Comparison of ENCODE assay signal across 21 cellular contexts in the genomic region with DNA sequence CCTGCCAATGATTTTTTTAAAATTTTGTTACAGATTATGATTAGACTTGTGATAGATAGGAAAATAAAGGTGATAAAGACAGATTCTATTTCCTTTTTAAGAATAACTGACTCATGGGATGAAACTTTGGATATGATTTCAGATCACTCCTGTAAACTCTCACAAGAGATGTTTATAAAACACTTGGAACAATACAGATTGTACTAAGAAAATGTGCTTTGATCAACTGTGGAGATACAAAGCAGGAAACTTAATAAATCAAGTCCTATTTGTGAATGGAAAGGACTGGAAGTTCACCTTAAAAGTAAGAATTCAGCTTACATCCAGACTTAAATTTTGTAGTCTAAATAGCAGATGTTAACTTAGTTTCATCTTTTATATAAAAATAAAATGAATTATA. TPM values are rescaled to one million over a fixed set of nuclear protein-coding genes. Genes with fewer than 3 reads are reported as not detected.
DNase-seq lines count a peak whose midpoint lies in the region; ATAC-seq, FAIRE-seq and TF ChIP-seq lines count a peak whose summit lies in the region.
"Had no signal": no experiment of that assay in that cellular context is flagged by ENCODE, and none has a peak within 500 bp of the region (broad histone marks: within the 10 kb centered on the region; RNA-seq: fewer than 3 reads in every experiment).

No MANE protein-coding gene starts in this region.

- POLR2A ChIA-PET in IMR-90 (lab: Charles Lee; ENCODE audit: unreplicated experiment) (no interaction called here), endothelial cell of umbilical vein (lab: Charles Lee) (no interaction called here), OCI-LY7 (lab: Charles Lee) (no interaction called here)

- TF ChIP-seq RAD21 in IMR-90 (IDR thresholded peaks at IDR 0.05; ENCODE audit: low read length) = no peak

- H3K9me2 ChIP-seq in OCI-LY7 (ENCODE audit: insufficient read depth, low read length) = no peaks in the 10 kb centered on the region

- no peak for ATAC-seq in IMR-90 (ENCODE audit: low read depth)
- ATAC-seq in memory B cell (ENCODE audit: low read depth) = no peak
- no peak for ATAC-seq in GM19463 (IDR thresholded peaks at IDR 0.05; ENCODE audit: unreplicated experiment)
- ATAC-seq: Panc1 had no signal

- dilution Hi-C loops in IMR-90 (cut with HindIII; ENCODE audit: low sequenced_read_pairs, unreplicated experiment) = no loop called here
- dilution Hi-C loops in endothelial cell of umbilical vein (cut with MboI; ENCODE audit: extremely low pct_ligation_motif_present, low sequenced_read_pairs) = no loop called here

- H3K4me1 ChIP-seq in IMR-90 (ENCODE audit: control insufficient read depth, insufficient read depth, low read length) = no peaks in the 10 kb centered on the region; the same call in 1 of the 2 replicates
- H3K4me1 ChIP-seq in endothelial cell of umbilical vein (ENCODE audit: control insufficient read depth, extremely low read depth, insufficient read depth, low read length) = peaks cover 12% of the 10 kb centered on the region
- peaks cover 23% of the 10 kb centered on the region for H3K4me1 ChIP-seq in stomach smooth muscle (ENCODE audit: control insufficient read depth, insufficient read depth, low read length)
- H3K4me1 ChIP-seq in trophoblast cell (ENCODE audit: control insufficient read depth in 1 of 2, insufficient read depth in 2 of 2, low read length in 2 of 2) = peaks cover 3 to 6% of the 10 kb centered on the region in 2 experiments
- no peaks in the 10 kb centered on the region for H3K4me1 ChIP-seq in OCI-LY7 (ENCODE audit: insufficient read depth, low read length, poor library complexity, severe bottlenecking)

- H3K9ac ChIP-seq in IMR-90 (ENCODE audit: low read depth, low read length) = no peak overlapping the region
- H3K9ac ChIP-seq in endothelial cell of umbilical vein (replicated peaks; ENCODE audit: extremely low read depth, insufficient read depth, low read length) = peak overlapping the region; percentile 9
- H3K9ac ChIP-seq in stomach smooth muscle (ENCODE audit: low read length in 2 of 2) = no peak overlapping the region
- no peak overlapping the region for H3K9ac ChIP-seq in trophoblast cell (ENCODE audit: low read length)

- H4K20me1 ChIP-seq in IMR-90 (ENCODE audit: insufficient read depth, low read length) (no peaks in the 10 kb centered on the region), endothelial cell of umbilical vein (replicated peaks; ENCODE audit: control insufficient read depth, extremely low read depth, insufficient read depth, low read length) (peaks cover 6% of the 10 kb centered on the region), OCI-LY7 (ENCODE audit: insufficient read depth, low read length) (no peaks in the 10 kb centered on the region)

- H2BK120ac ChIP-seq in IMR-90 (ENCODE audit: low read depth, low read length) (no peak overlapping the region), trophoblast cell (ENCODE audit: insufficient read depth, low read length, poor library complexity) (no peak overlapping the region)

- no peak overlapping the region for H3K23ac ChIP-seq in IMR-90 (ENCODE audit: low read depth, low read length)
- H3K23ac ChIP-seq in trophoblast cell (ENCODE audit: low read length) = no peak overlapping the region

- H2BK5ac ChIP-seq in IMR-90 (ENCODE audit: low read depth, low read length, poor library complexity, severe bottlenecking) (no peak overlapping the region), trophoblast cell (ENCODE audit: low read depth, low read length, poor library complexity) (no peak overlapping the region)

- no peak overlapping the region for H4K8ac ChIP-seq in IMR-90 (ENCODE audit: low read depth in 2 of 2, low read length in 2 of 2)
- no peak overlapping the region for H4K8ac ChIP-seq in trophoblast cell (ENCODE audit: low read depth, low read length)

- peaks cover 6 to 17% of the 10 kb centered on the region in 2 experiments; a peak in 3 of 4 replicates for H3K79me1 ChIP-seq in IMR-90 (ENCODE audit: low read depth in 1 of 2, low read length in 2 of 2)
- H3K79me1 ChIP-seq in trophoblast cell (ENCODE audit: low read length) = peaks cover 4% of the 10 kb centered on the region

- no peak for FAIRE-seq in endothelial cell of umbilical vein (lab: Jason Lieb, UNC)
- FAIRE-seq: A204.1 had no signal

- H4K12ac ChIP-seq in trophoblast cell (ENCODE audit: low read depth, low read length) = no peak overlapping the region

- no peaks in the 10 kb centered on the region for H3K9me3 Mint-ChIP-seq in memory B cell
- H3K9me3 Mint-ChIP-seq: H9, HFFc6 had no signal

- H3K79me2 ChIP-seq in endothelial cell of umbilical vein (ENCODE audit: control insufficient read depth, insufficient read depth, low read length) = peaks cover 11% of the 10 kb centered on the region
- H3K79me2 ChIP-seq in trophoblast cell (ENCODE audit: control insufficient read depth, insufficient read depth, low read length, poor library complexity) = no peaks in the 10 kb centered on the region
- no peaks in the 10 kb centered on the region for H3K79me2 ChIP-seq in OCI-LY7 (ENCODE audit: insufficient read depth, low read depth, low read length)

- H3K4me1 Mint-ChIP-seq in memory B cell = peaks cover 16% of the 10 kb centered on the region

- H4K91ac ChIP-seq in IMR-90 (ENCODE audit: insufficient read depth, low read depth, low read length) (no peak overlapping the region), trophoblast cell (ENCODE audit: low read depth, low read length) (no peak overlapping the region)

- H3K18ac ChIP-seq in IMR-90 (ENCODE audit: low read depth, low read length) (no peak overlapping the region), trophoblast cell (ENCODE audit: low read length) (no peak overlapping the region)

- DNase-seq in IMR-90 = peak; percentile 24
- DNase-seq in endothelial cell of umbilical vein (ENCODE audit: low read depth, low spot score) = peak; percentile 58
- no peak for DNase-seq in memory B cell (ENCODE audit: low spot score in 2 of 2)
- no peak for DNase-seq in nucleus accumbens (lab: John Stamatoyannopoulos, UW)
- no peak for DNase-seq in trophoblast cell
- no peak for DNase-seq in OCI-LY7 (ENCODE audit: low spot score)
- DNase-seq: GDM1; H9; HFFc6; KG1; NCI-H1105 treated with DMSO at 0.1 percent for 48 hours; NCI-H2029 treated with DMSO at 0.1 percent for 48 hours; NCI-H226; NCI-H524; NCI-H774; NK-92 treated with Interleukin-12 subunit alpha and Interleukin-12 subunit beta, amount 100 ng/mL, for 24 hours; SIG-M5 had no signal

- H2AK5ac ChIP-seq in IMR-90 (ENCODE audit: low read depth, low read length) (no peak overlapping the region), trophoblast cell (ENCODE audit: low read length) (no peak overlapping the region)

- in situ Hi-C loops in IMR-90 (cut with MboI; ENCODE audit: low sequenced_read_pairs) = no loop called here

- no peak overlapping the region for H2BK20ac ChIP-seq in IMR-90 (ENCODE audit: low read depth, low read length)

- H3K27ac ChIP-seq in IMR-90 (ENCODE audit: insufficient read depth, low read length) (no peak overlapping the region), endothelial cell of umbilical vein (ENCODE audit: insufficient read depth, low read depth, low read length) (no peak overlapping the region), stomach smooth muscle (ENCODE audit: low read length) (peak overlapping the region; percentile 13), trophoblast cell (ENCODE audit: low read depth, low read length) (no peak overlapping the region), OCI-LY7 (ENCODE audit: low read depth, low read length, poor library complexity, severe bottlenecking) (no peak overlapping the region)

- H3K27me3 Mint-ChIP-seq in memory B cell = no peaks in the 10 kb centered on the region

- H3K4me2 ChIP-seq in IMR-90 (ENCODE audit: low read depth, low read length) (no peak overlapping the region), endothelial cell of umbilical vein (ENCODE audit: insufficient read depth, low read length) (peak overlapping the region; percentile 21), trophoblast cell (ENCODE audit: low read length) (no peak overlapping the region), OCI-LY7 (ENCODE audit: low read length) (no peak overlapping the region)

- H3K4me3 Mint-ChIP-seq in memory B cell = no peak overlapping the region
- H3K4me3 Mint-ChIP-seq: H9, HFFc6 had no signal

- no peak overlapping the region for H3K4me3 ChIP-seq in IMR-90 (ENCODE audit: insufficient read depth, low read depth, low read length)
- H3K4me3 ChIP-seq in endothelial cell of umbilical vein (replicated peaks in 1 of 3; ENCODE audit: insufficient read depth in 1 of 3, low read depth in 1 of 3, low read length in 3 of 3) = no peak overlapping the region
- H3K4me3 ChIP-seq in stomach smooth muscle (ENCODE audit: low read length in 2 of 2) = no peak overlapping the region
- no peak overlapping the region for H3K4me3 ChIP-seq in trophoblast cell (ENCODE audit: low read depth, low read length)
- no peak overlapping the region for H3K4me3 ChIP-seq in OCI-LY7 (ENCODE audit: low read depth, low read length, poor library complexity, severe bottlenecking)

- no peaks in the 10 kb centered on the region for H3K9me3 ChIP-seq in IMR-90 (ENCODE audit: control insufficient read depth, insufficient read depth, low read length)
- H3K9me3 ChIP-seq in endothelial cell of umbilical vein (replicated peaks; ENCODE audit: control insufficient read depth, insufficient read depth, low read length) = no peaks in the 10 kb centered on the region
- H3K9me3 ChIP-seq in stomach smooth muscle (ENCODE audit: control insufficient read depth in 2 of 2, low read length in 2 of 2) = no peaks in the 10 kb centered on the region
- H3K9me3 ChIP-seq in trophoblast cell (ENCODE audit: insufficient read depth, low read depth, low read length) = no peaks in the 10 kb centered on the region
- H3K9me3 ChIP-seq in OCI-LY7 (ENCODE audit: low read length) = no peaks in the 10 kb centered on the region

- H2BK15ac ChIP-seq in IMR-90 (ENCODE audit: low read depth, low read length) = no peak overlapping the region

- TF ChIP-seq CTCF in IMR-90 (conservative IDR thresholded peaks at IDR 0.05; ENCODE audit: low read depth, low read length) (no peak), endothelial cell of umbilical vein (IDR thresholded peaks at IDR 0.05; ENCODE audit: extremely low read depth in 1 of 2, insufficient read depth in 1 of 2, low read depth in 1 of 2, low read length in 2 of 2) (no peak), OCI-LY7 (conservative IDR thresholded peaks at IDR 0.05; ENCODE audit: low read length) (no peak)

- no peak overlapping the region for H3K56ac ChIP-seq in IMR-90 (ENCODE audit: extremely low read depth, insufficient read depth, low read length)

- no TSS peak for BruUV-seq in IMR-90 (replicated peaks; lab: Mats Ljungman, UMichigan)
- BruUV-seq in endothelial cell of umbilical vein (replicated peaks; lab: Mats Ljungman, UMichigan) = no TSS peak
- BruUV-seq in OCI-LY7 (replicated peaks; lab: Mats Ljungman, UMichigan) = no TSS peak

- no peak overlapping the region for H2BK12ac ChIP-seq in trophoblast cell (ENCODE audit: low read length)

- H3K36me3 ChIP-seq in IMR-90 (ENCODE audit: control insufficient read depth, insufficient read depth, low read length) (no peaks in the 10 kb centered on the region), endothelial cell of umbilical vein (ENCODE audit: control insufficient read depth in 2 of 2, extremely low read depth in 1 of 2, insufficient read depth in 2 of 2, low read length in 2 of 2) (no peaks in the 10 kb centered on the region), stomach smooth muscle (ENCODE audit: control insufficient read depth in 2 of 2, insufficient read depth in 2 of 2, low read length in 2 of 2) (no peaks in the 10 kb centered on the region), trophoblast cell (ENCODE audit: control insufficient read depth in 1 of 2, insufficient read depth in 2 of 2, low read length in 2 of 2) (peaks cover 0 to 2% of the 10 kb centered on the region in 2 experiments), OCI-LY7 (ENCODE audit: insufficient read depth, low read length) (no peaks in the 10 kb centered on the region)

- no peak overlapping the region for H4K5ac ChIP-seq in IMR-90 (ENCODE audit: low read depth, low read length)

- H3K9me1 ChIP-seq in IMR-90 (ENCODE audit: insufficient read depth, low read length) (no peaks in the 10 kb centered on the region; the same call in 1 of the 2 replicates), endothelial cell of umbilical vein (replicated peaks; ENCODE audit: control insufficient read depth, extremely low read depth, insufficient read depth, low read length) (no peaks in the 10 kb centered on the region)

- CTCF ChIA-PET in IMR-90 (lab: Yijun Ruan, JAX) = no interaction called here
- CTCF ChIA-PET in endothelial cell of umbilical vein (lab: Charles Lee) = interaction anchor here (1.1 kb wide), 1 partner anchor 94 kb away, joined by 4 read pairs; no protein-coding TSS in a partner anchor
- CTCF ChIA-PET in OCI-LY7 (lab: Charles Lee; ENCODE audit: unreplicated experiment) = no interaction called here

- H2AFZ ChIP-seq in IMR-90 (replicated peaks; ENCODE audit: low read length, poor library complexity) (no peak overlapping the region), endothelial cell of umbilical vein (ENCODE audit: low read depth, low read length) (no peak overlapping the region), trophoblast cell (ENCODE audit: insufficient read depth, low read length, poor library complexity) (no peak overlapping the region), OCI-LY7 (ENCODE audit: low read length) (no peak overlapping the region)

- H3K27me3 ChIP-seq in IMR-90 (ENCODE audit: control insufficient read depth, insufficient read depth, low read length) (no peaks in the 10 kb centered on the region), endothelial cell of umbilical vein (ENCODE audit: control insufficient read depth in 2 of 2, insufficient read depth in 2 of 2, low read length in 2 of 2) (no peaks in the 10 kb centered on the region), stomach smooth muscle (ENCODE audit: control insufficient read depth in 1 of 2, insufficient read depth in 2 of 2, low read length in 2 of 2) (no peaks in the 10 kb centered on the region), trophoblast cell (ENCODE audit: insufficient read depth, low read length) (no peaks in the 10 kb centered on the region)

- H3K14ac ChIP-seq in IMR-90 (replicated peaks; ENCODE audit: low read depth, low read length) (no peak overlapping the region), trophoblast cell (ENCODE audit: low read length) (no peak overlapping the region)

- H3K4ac ChIP-seq in IMR-90 (ENCODE audit: low read depth, low read length) = no peak overlapping the region
- no peak overlapping the region for H3K4ac ChIP-seq in trophoblast cell (ENCODE audit: low read depth, low read length)

- no peak for TF ChIP-seq POLR2A in IMR-90 (IDR thresholded peaks at IDR 0.05; ENCODE audit: low read depth, low read length)
- TF ChIP-seq POLR2A in endothelial cell of umbilical vein (IDR thresholded peaks at IDR 0.05; ENCODE audit: low read depth, low read length) = no peak

- intact Hi-C loops in IMR-90 (cut with micrococcal nuclease) = no loop called here
- intact Hi-C loops in endothelial cell of umbilical vein (cut with micrococcal nuclease) = no loop called here
- intact Hi-C loops in OCI-LY7 (cut with micrococcal nuclease; ENCODE audit: unreplicated experiment) = no loop called here

- peak overlapping the region; percentile 53 for H3K27ac Mint-ChIP-seq in memory B cell
- H3K27ac Mint-ChIP-seq: H9, HFFc6 had no signal

- H2AK9ac ChIP-seq in IMR-90 (replicated peaks; ENCODE audit: low read depth, low read length, poor library complexity) = no peak overlapping the region

- H3K36me3 Mint-ChIP-seq in memory B cell = peaks cover 16% of the 10 kb centered on the region

RNA-seq across cellular contexts. Expression of gene MRTFB, which starts 21.5 kb away (rescaled TPM):
- total RNA-seq in IMR-90 (2012; rRNA removed) (5.4 and 6.9 TPM in 2 replicates), endothelial cell of umbilical vein (49.5 and 50.2 TPM in 2 replicates), OCI-LY7 (2022) (21.4 and 26.6 TPM in 2 replicates)
- polyA plus RNA-seq in IMR-90 (2012; rRNA removed) (4.4 and 5.6 TPM in 2 replicates), endothelial cell of umbilical vein (19.6 and 23.5 TPM in 2 replicates)
- 1.5 and 3.4 TPM in 2 replicates for polyA plus RNA-seq in IMR-90 (2012; cell fraction: cytosol; rRNA removed)
- polyA plus RNA-seq in IMR-90 (2012; cell fraction: nucleus; rRNA removed; ENCODE audit: low replicate concordance) = 3.6 and 10.7 TPM in 2 replicates
- polyA plus RNA-seq in endothelial cell of umbilical vein (2011; cell fraction: cytosol; rRNA removed) = 12.9 and 13.3 TPM in 2 replicates
- 58.0 and 59.5 TPM in 2 replicates for polyA plus RNA-seq in endothelial cell of umbilical vein (2011; cell fraction: nucleus; rRNA removed)
- polyA plus RNA-seq in endothelial cell of umbilical vein (2012) = 13.4 and 15.8 TPM in 2 replicates
- 63.0 and 64.6 TPM in 2 replicates for polyA minus RNA-seq in endothelial cell of umbilical vein
- 10.5 TPM for polyA minus RNA-seq in endothelial cell of umbilical vein (2011; cell fraction: cytosol; rRNA and poly(A)+ RNA removed)
- polyA minus RNA-seq in endothelial cell of umbilical vein (2011; cell fraction: nucleus; rRNA and poly(A)+ RNA removed) = 98.7 and 137 TPM in 2 replicates
- 16.1 and 17.0 TPM in 2 replicates for polyA plus RNA-seq in trophoblast cell (2013)
- 8.5 and 11.7 TPM in 2 replicates for total RNA-seq in OCI-LY7 (2014; rRNA removed; shearing (Covaris generic))

Comparison
In these comparisons a context has a peak if more than half of its experiments do, and no peak if none do; other contexts are left out.
1. DNase-seq: peak in IMR-90 (single experiment) and endothelial cell of umbilical vein (single experiment); none in memory B cell (0 of 2), nucleus accumbens (0 of 56), trophoblast cell (0 of 2) and OCI-LY7 (single experiment).